Comparison of ENCODE assay signal across 1 cellular context in the genomic region with DNA sequence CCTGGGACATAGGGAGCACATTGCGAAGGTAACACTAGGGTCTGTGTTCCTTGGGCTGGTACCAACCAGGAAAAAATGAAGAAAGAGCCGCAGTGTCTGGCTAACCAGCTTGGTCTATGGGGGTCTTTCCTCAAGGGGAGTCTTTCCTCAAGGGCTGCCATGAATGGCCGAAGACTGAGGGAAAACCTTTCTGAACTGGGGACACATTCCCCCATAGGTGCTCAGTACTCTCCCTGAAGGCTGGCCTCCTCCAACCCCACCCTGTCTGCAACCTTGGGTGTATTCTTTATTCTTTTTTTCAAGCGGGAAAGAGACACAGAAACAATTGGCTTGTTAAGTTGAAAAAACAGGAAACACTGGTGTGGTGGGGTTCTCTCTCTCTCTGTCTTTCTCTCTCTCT.
TF ChIP-seq lines count a peak whose summit lies in the region.

No MANE protein-coding gene starts in this region.

TF ChIP-seq in HepG2, 621 proteins besides CTCF, POLR2A, EP300 and RAD21 (continued from another document):
- TF ChIP-seq XBP1 (CRISPR knock-in tag; IDR thresholded peaks at IDR 0.05), result no peak
- TF ChIP-seq MTA3 (CRISPR knock-in tag; IDR thresholded peaks at IDR 0.05), result no peak
- no peak for TF ChIP-seq RBFOX2 (IDR thresholded peaks at IDR 0.05; ENCODE audit: low read depth, low read length)
